In the genomic region with DNA sequence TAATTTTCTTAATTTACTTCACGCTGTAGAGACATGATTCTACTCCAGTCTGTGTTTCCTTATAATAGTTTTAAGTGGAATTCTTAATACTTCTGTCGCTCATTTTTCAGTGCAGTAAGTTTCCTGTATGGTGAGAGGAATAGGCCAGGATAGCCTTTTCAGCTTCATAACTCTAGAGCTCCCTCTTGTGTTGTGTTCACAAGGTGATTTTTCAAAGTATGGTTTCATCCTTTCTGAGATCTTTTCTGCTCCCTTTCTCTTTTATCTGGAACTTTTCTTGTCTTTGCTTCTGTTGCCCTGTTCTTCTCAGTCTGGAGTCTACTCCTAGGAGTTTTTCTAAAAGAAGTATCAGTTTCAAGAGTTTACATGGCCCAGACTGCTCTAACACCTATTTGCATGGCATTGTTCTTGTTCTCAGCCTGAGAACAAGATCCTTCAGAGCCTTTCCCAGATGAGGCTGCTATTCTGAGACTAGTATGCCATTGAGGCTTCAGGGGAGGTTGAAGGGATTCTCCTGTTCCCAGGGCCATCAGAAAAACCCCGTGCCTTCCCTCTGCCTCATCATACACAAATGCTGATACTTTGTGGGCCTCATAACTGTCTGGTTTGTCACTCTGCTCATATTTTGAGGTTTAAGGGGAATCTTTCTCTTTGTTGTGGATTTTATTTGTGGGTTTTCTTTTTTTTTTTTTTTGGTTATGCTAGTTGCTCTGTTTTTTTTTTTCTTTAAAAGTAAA, we compare ENCODE assay signal across 8 cellular contexts. TPM values are rescaled to one million over a fixed set of nuclear protein-coding genes. Genes with fewer than 3 reads are reported as not detected.
DNase-seq lines count a peak whose midpoint lies in the region; ATAC-seq, FAIRE-seq and TF ChIP-seq lines count a peak whose summit lies in the region.

No MANE protein-coding gene starts in this region.

- in situ Hi-C loops in HepG2 (cut with HindIII; ENCODE audit: extremely low pct_ligation_motif_present, low pct_unique_long_range_greater_than_20kb), result loop anchor here (10.0 kb wide), 1 partner anchor 609 kb away; a partner anchor contains a TSS

- DNase-seq in NCI-H2081 (lab: John Stamatoyannopoulos, UW), result peak; percentile 13 to 16
- no peak for DNase-seq in NCI-H2081 treated with DMSO at 0.1 percent for 48 hours (lab: John Stamatoyannopoulos, UW)
- DNase-seq in HCT116 (ENCODE audit: low read depth, low spot score), result peak; percentile 37
- DNase-seq in NCI-H748 treated with DMSO at 0.1 percent for 48 hours (lab: John Stamatoyannopoulos, UW), result peak; percentile 16
- DNase-seq in cerebellar cortex (ENCODE audit: low spot score), result peak; percentile 68
- DNase-seq in HepG2 (ENCODE audit: low spot score), result peak; percentile 41
- DNase-seq in effector memory CD4-positive, alpha-beta T cell, result no peak

- H3K27me3 ChIP-seq in HCT116 (ENCODE audit: insufficient read depth, low read length) (no peaks in the 10 kb centered on the region), HepG2 (ENCODE audit: control insufficient read depth in 1 of 2, insufficient read depth in 2 of 2, low read length in 2 of 2) (no peaks in the 10 kb centered on the region)
- no peaks in the 10 kb centered on the region for H3K27me3 ChIP-seq in effector memory CD4-positive, alpha-beta T cell (replicated peaks; ENCODE audit: control insufficient read depth, insufficient read depth, low read length, poor library complexity, severe bottlenecking)

- H3K9me3 ChIP-seq in HCT116 (ENCODE audit: control insufficient read depth in 1 of 2, insufficient read depth in 1 of 2, low read depth in 1 of 2, low read length in 2 of 2) (peaks cover 0 to 3% of the 10 kb centered on the region in 2 experiments; a peak in 1 of 4 replicates), HepG2 (ENCODE audit: low read length) (no peaks in the 10 kb centered on the region)
- no peaks in the 10 kb centered on the region for H3K9me3 ChIP-seq in effector memory CD4-positive, alpha-beta T cell (ENCODE audit: control insufficient read depth, low read length)

- ATAC-seq in HCT116 (peak; percentile 83), HepG2 (peak; percentile 66; the same call in 2 of the 3 replicates), HG03571 (IDR thresholded peaks at IDR 0.05; ENCODE audit: unreplicated experiment) (no peak)

- no peak for TF ChIP-seq EP300 in HepG2 (IDR thresholded peaks at IDR 0.05; ENCODE audit: low read depth in 2 of 2, low read length in 2 of 2)
- no peak for TF ChIP-seq EP300 in HepG2 (CRISPR knock-in tag; IDR thresholded peaks at IDR 0.05; ENCODE audit: borderline replicate concordance)

- CTCF ChIA-PET in HCT116 (lab: Charles Lee), result interaction anchor here (0.7 to 4.1 kb wide), 14 partner anchors 8 to 619 kb away, joined by 3 to 28 read pairs (median 4); no protein-coding TSS in a partner anchor
- CTCF ChIA-PET in HepG2 (lab: Yijun Ruan, JAX; ENCODE audit: low intra/inter-chr PET ratio, low total read pairs), result interaction anchor here (1.6 to 2.8 kb wide), 3 partner anchors 141 to 619 kb away, joined by 3 to 32 read pairs (median 25); no protein-coding TSS in a partner anchor

- H3K9me2 ChIP-seq in HCT116 (ENCODE audit: insufficient read depth), result no peaks in the 10 kb centered on the region

- RAD21 ChIA-PET in HCT116 (lab: Charles Lee; ENCODE audit: low non-redundant PET in 1 of 2, low total read pairs in 2 of 2, uncharacterized antibody in 2 of 2, unreplicated experiment in 2 of 2), result interaction anchor here (0.9 to 1.2 kb wide), 3 partner anchors 189 to 585 kb away, joined by 3 read pairs; no protein-coding TSS in a partner anchor

- 0 out of 2 replicates have a peak, but pooled peaks cover 6% of the 10 kb centered on the region for H4K20me1 ChIP-seq in HCT116 (ENCODE audit: insufficient read depth)
- no peaks in the 10 kb centered on the region for H4K20me1 ChIP-seq in HepG2 (ENCODE audit: insufficient read depth, low read length)

- H2AFZ ChIP-seq in HCT116 (ENCODE audit: low read depth, low read length, poor library complexity, severe bottlenecking), result no peak overlapping the region
- no peak overlapping the region for H2AFZ ChIP-seq in HepG2 (ENCODE audit: low read length)

- H3K4me3 ChIP-seq in HCT116 (replicated peaks in 1 of 2; ENCODE audit: low read depth in 1 of 2, low read length in 2 of 2) (no peak overlapping the region), HepG2 (replicated peaks in 1 of 3; ENCODE audit: insufficient read depth in 1 of 3, low read depth in 2 of 3, low read length in 3 of 3) (no peak overlapping the region)
- no peak overlapping the region for H3K4me3 ChIP-seq in effector memory CD4-positive, alpha-beta T cell (ENCODE audit: insufficient read depth, low read depth, low read length, poor library complexity, severe bottlenecking)

- no peak for TF ChIP-seq POLR2A in HCT116 (IDR thresholded peaks at IDR 0.05; ENCODE audit: borderline replicate concordance, extremely low read depth, insufficient read depth, insufficient read length)
- TF ChIP-seq POLR2A in HepG2 (IDR thresholded peaks at IDR 0.05; ENCODE audit: insufficient read depth in 1 of 2, low read depth in 2 of 2, low read length in 2 of 2), result no peak

- peak; percentile 68 for FAIRE-seq in HepG2 (lab: Jason Lieb, UNC)

- no peaks in the 10 kb centered on the region for H3K4me1 ChIP-seq in HCT116 (ENCODE audit: control insufficient read depth in 1 of 2, insufficient read depth in 2 of 2, low read length in 2 of 2)
- H3K4me1 ChIP-seq in HepG2 (ENCODE audit: insufficient read depth, low read length), result peaks cover 17% of the 10 kb centered on the region
- H3K4me1 ChIP-seq in effector memory CD4-positive, alpha-beta T cell (ENCODE audit: control insufficient read depth, insufficient read depth, low read length, poor library complexity, severe bottlenecking), result peaks cover 6% of the 10 kb centered on the region

- H3K36me3 ChIP-seq in HCT116 (ENCODE audit: control insufficient read depth in 1 of 2, insufficient read depth in 2 of 2, low read length in 2 of 2) (peaks cover 7 to 26% of the 10 kb centered on the region in 2 experiments), HepG2 (replicated peaks in 1 of 2; ENCODE audit: control insufficient read depth in 1 of 2, insufficient read depth in 2 of 2, low read length in 2 of 2) (peaks cover 3 to 8% of the 10 kb centered on the region in 2 experiments; a peak in 3 of 5 replicates)
- no peaks in the 10 kb centered on the region for H3K36me3 ChIP-seq in effector memory CD4-positive, alpha-beta T cell (ENCODE audit: control insufficient read depth, insufficient read depth, low read length)

- H3K9ac ChIP-seq in HCT116 (ENCODE audit: low read length), result no peak overlapping the region
- no peak overlapping the region for H3K9ac ChIP-seq in HepG2 (ENCODE audit: insufficient read depth, low read depth, low read length)

- H3K27ac ChIP-seq in HCT116 (ENCODE audit: low read depth, low read length) (no peak overlapping the region), HepG2 (ENCODE audit: extremely low read length, insufficient read depth, low read length) (no peak overlapping the region)
- H3K27ac ChIP-seq in effector memory CD4-positive, alpha-beta T cell (ENCODE audit: insufficient read depth, low read length, poor library complexity, severe bottlenecking), result no peak overlapping the region

- no TSS peak for BruUV-seq in HCT116 (replicated peaks; lab: Mats Ljungman, UMichigan)
- no TSS peak for BruUV-seq in HepG2 (replicated peaks; lab: Mats Ljungman, UMichigan)

- POLR2A ChIA-PET in HCT116 (lab: Charles Lee) (interaction anchor here (0.7 kb wide), 1 partner anchor 12 kb away, joined by 3 read pairs; no protein-coding TSS in a partner anchor), HepG2 (lab: Yijun Ruan, JAX) (interaction anchor here (1.2 to 1.5 kb wide), 2 partner anchors 12 to 13 kb away, joined by 5 to 7 read pairs; no protein-coding TSS in a partner anchor)

- intact Hi-C loops in HCT116 (cut with micrococcal nuclease), result loop anchor here (1.0 to 2.0 kb wide), 2 partner anchors 585 to 619 kb away; no protein-coding TSS in a partner anchor
- intact Hi-C loops in HepG2 (cut with micrococcal nuclease; ENCODE audit: unreplicated experiment), result loop anchor here (1.0 to 10.0 kb wide), 4 partner anchors 50 to 619 kb away; no protein-coding TSS in a partner anchor

- H3K4me2 ChIP-seq in HCT116 (ENCODE audit: low read length) (no peak overlapping the region), HepG2 (ENCODE audit: low read depth, low read length) (no peak overlapping the region)

- TF ChIP-seq RAD21 in HCT116 (IDR thresholded peaks at IDR 0.05; ENCODE audit: low read depth) (peak; percentile 74), HepG2 (CRISPR knock-in tag; IDR thresholded peaks at IDR 0.05) (peak; percentile 59; the same call in 1 of the 2 replicates)

- H3K79me2 ChIP-seq in HCT116 (ENCODE audit: insufficient read depth, low read length), result peaks cover 59% of the 10 kb centered on the region
- H3K79me2 ChIP-seq in HepG2 (ENCODE audit: insufficient read depth, low read length), result peaks cover 2% of the 10 kb centered on the region

- WGBS in HepG2 (ENCODE audit: low lambda C conversion rate), result 68% methylated on average over 3 of the region's 3 CpGs

- TF ChIP-seq CTCF in HCT116 (IDR thresholded peaks at IDR 0.05 in 2 of 3, conservative IDR thresholded peaks at IDR 0.05 in 1 of 3; ENCODE audit: borderline replicate concordance in 1 of 3, insufficient read depth in 1 of 3, low read depth in 2 of 3, low read length in 2 of 3) (peak; percentile 57 to 80 (median 69); a peak in 5 of 6 replicates), HepG2 (CRISPR knock-in tag; IDR thresholded peaks at IDR 0.05) (peak; percentile 74)

RNA-seq across cellular contexts. Expression of a gene that starts 21.8 kb away (rescaled TPM):
- total RNA-seq in HCT116 (2021; ENCODE audit: unreplicated experiment) (51.2 TPM), HepG2 (2016; rRNA removed; fragmentation: Illumina TruSeq; extraction: Trizol) (65.8 and 115 TPM in 2 replicates)
- polyA plus RNA-seq in HCT116 (2012), result 30.7 and 35.8 TPM in 2 replicates
- total RNA-seq in HepG2 (2016; cell fraction: cytosol; rRNA removed; fragmentation: Illumina TruSeq; extraction: Trizol; ENCODE audit: low read depth), result 13.3 and 15.2 TPM in 2 replicates
- 67.1 and 111 TPM in 2 replicates for total RNA-seq in HepG2 (2016; cell fraction: insoluble cytoplasmic fraction; rRNA removed; fragmentation: Illumina TruSeq; extraction: Trizol)
- 50.6 and 52.2 TPM in 2 replicates for total RNA-seq in HepG2 (2016; cell fraction: membrane; rRNA removed; fragmentation: Illumina TruSeq; extraction: Trizol)
- 56.7 and 60.2 TPM in 2 replicates for total RNA-seq in HepG2 (2016; cell fraction: nucleus; rRNA removed; fragmentation: Illumina TruSeq; extraction: Trizol)
- 37.8 and 48.1 TPM in 2 replicates for polyA plus RNA-seq in HepG2 (2011; rRNA removed)
- 26.5 and 28.7 TPM in 2 replicates for polyA plus RNA-seq in HepG2 (2011; cell fraction: cytosol; rRNA removed)
- polyA plus RNA-seq in HepG2 (2011; cell fraction: nucleus; rRNA removed), result 19.8 and 22.7 TPM in 2 replicates
- polyA plus RNA-seq in HepG2 (2012), result 43.1 and 50.0 TPM in 2 replicates
- polyA plus RNA-seq in HepG2 (2016; cell fraction: cytosol; fragmentation: Illumina TruSeq; extraction: Trizol; ENCODE audit: low read depth), result 5.0 and 5.8 TPM in 2 replicates
- 98.1 and 103 TPM in 2 replicates for polyA plus RNA-seq in HepG2 (2016; cell fraction: insoluble cytoplasmic fraction; fragmentation: Illumina TruSeq; extraction: Trizol; ENCODE audit: low read depth)
- 21.4 and 21.5 TPM in 2 replicates for polyA plus RNA-seq in HepG2 (2016; cell fraction: membrane; fragmentation: Illumina TruSeq; extraction: Trizol; ENCODE audit: low read depth)
- 56.7 and 57.9 TPM in 2 replicates for polyA plus RNA-seq in HepG2 (2016; cell fraction: nucleus; fragmentation: Illumina TruSeq; extraction: Trizol; ENCODE audit: insufficient read depth, low read depth)
- polyA minus RNA-seq in HepG2 (2011; rRNA and poly(A)+ RNA removed; ENCODE audit: low replicate concordance), result 47.1 and 69.7 TPM in 2 replicates
- 79.5 and 93.0 TPM in 2 replicates for polyA minus RNA-seq in HepG2 (2011; cell fraction: cytosol; rRNA and poly(A)+ RNA removed)
- polyA minus RNA-seq in HepG2 (2011; cell fraction: nucleus; rRNA and poly(A)+ RNA removed), result 103 and 134 TPM in 2 replicates

RNA-seq across cellular contexts. Expression of a gene that starts 29.6 kb away (rescaled TPM):
- total RNA-seq in HCT116 (2021; ENCODE audit: unreplicated experiment), result 0.98 TPM
- polyA plus RNA-seq in HCT116 (2012), result 0.65 and 1.0 TPM in 2 replicates
- 0.07 TPM in 1 of 2 replicates, not detected in the other for total RNA-seq in HepG2 (2016; rRNA removed; fragmentation: Illumina TruSeq; extraction: Trizol)
- total RNA-seq in HepG2 (2016; cell fraction: cytosol; rRNA removed; fragmentation: Illumina TruSeq; extraction: Trizol; ENCODE audit: low read depth), result not detected in 2 replicates
- total RNA-seq in HepG2 (2016; cell fraction: insoluble cytoplasmic fraction; rRNA removed; fragmentation: Illumina TruSeq; extraction: Trizol), result 0.06 TPM in 1 of 2 replicates, not detected in the other
- not detected in 2 replicates for total RNA-seq in HepG2 (2016; cell fraction: membrane; rRNA removed; fragmentation: Illumina TruSeq; extraction: Trizol)
- total RNA-seq in HepG2 (2016; cell fraction: nucleus; rRNA removed; fragmentation: Illumina TruSeq; extraction: Trizol), result not detected in 2 replicates
- polyA plus RNA-seq in HepG2 (2011; rRNA removed), result 0.26 and 0.48 TPM in 2 replicates
- polyA plus RNA-seq in HepG2 (2011; cell fraction: cytosol; rRNA removed), result 0.28 and 0.37 TPM in 2 replicates
- polyA plus RNA-seq in HepG2 (2011; cell fraction: nucleus; rRNA removed), result 0.24 and 0.26 TPM in 2 replicates
- polyA plus RNA-seq in HepG2 (2012), result 0.19 and 0.34 TPM in 2 replicates
- not detected in 2 replicates for polyA plus RNA-seq in HepG2 (2016; cell fraction: cytosol; fragmentation: Illumina TruSeq; extraction: Trizol; ENCODE audit: low read depth)
- not detected in 2 replicates for polyA plus RNA-seq in HepG2 (2016; cell fraction: insoluble cytoplasmic fraction; fragmentation: Illumina TruSeq; extraction: Trizol; ENCODE audit: low read depth)
- polyA plus RNA-seq in HepG2 (2016; cell fraction: membrane; fragmentation: Illumina TruSeq; extraction: Trizol; ENCODE audit: low read depth), result not detected in 2 replicates
- not detected in 2 replicates for polyA plus RNA-seq in HepG2 (2016; cell fraction: nucleus; fragmentation: Illumina TruSeq; extraction: Trizol; ENCODE audit: insufficient read depth, low read depth)
- 0.32 and 0.77 TPM in 2 replicates for polyA minus RNA-seq in HepG2 (2011; rRNA and poly(A)+ RNA removed; ENCODE audit: low replicate concordance)
- polyA minus RNA-seq in HepG2 (2011; cell fraction: cytosol; rRNA and poly(A)+ RNA removed), result not detected in 2 replicates
- polyA minus RNA-seq in HepG2 (2011; cell fraction: nucleus; rRNA and poly(A)+ RNA removed), result 0.37 TPM in 1 of 2 replicates, not detected in the other

Comparison
In these comparisons a context has a peak if more than half of its experiments do, and no peak if none do; other contexts are left out.
1. DNase-seq: peak in NCI-H2081 (2 of 2), HCT116 (single experiment), NCI-H748 treated with DMSO at 0.1 percent for 48 hours (single experiment), cerebellar cortex (single experiment) and HepG2 (single experiment); none in NCI-H2081 treated with DMSO at 0.1 percent for 48 hours (single experiment) and effector memory CD4-positive, alpha-beta T cell (0 of 3).